Comparison of ENCODE assay signal across 9 cellular contexts in the genomic region with DNA sequence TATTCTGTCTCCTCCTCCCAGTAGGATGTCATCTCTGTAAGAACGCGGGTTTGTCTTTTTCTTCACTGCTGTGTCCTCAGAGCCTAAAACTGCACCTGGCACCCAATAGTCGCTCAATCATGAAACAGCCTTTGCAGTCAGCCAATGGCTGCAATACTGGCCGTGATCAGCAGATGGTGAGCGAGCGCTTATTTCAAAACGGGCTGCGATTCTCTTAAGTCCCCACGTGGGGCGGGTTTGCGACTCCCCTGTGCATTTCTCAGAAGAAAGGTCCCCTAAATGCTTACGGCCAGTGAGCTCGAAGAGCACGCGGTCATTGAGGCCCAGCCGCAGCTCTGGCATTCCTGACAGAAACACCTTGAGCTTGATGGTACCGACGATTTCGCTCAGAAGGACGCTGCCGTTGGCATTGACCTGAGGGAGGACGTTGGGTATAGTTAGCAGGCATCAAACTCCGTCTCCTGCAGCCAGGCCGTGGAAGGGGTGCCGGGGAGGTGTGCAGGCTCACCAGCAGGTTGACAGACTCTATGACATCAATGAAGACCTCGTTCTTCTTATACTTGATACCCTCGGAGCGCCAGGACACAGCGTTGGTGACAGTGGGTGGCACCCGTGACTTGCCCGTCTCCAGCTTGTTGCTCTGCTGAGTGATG. TPM values are rescaled to one million over a fixed set of nuclear protein-coding genes. Genes with fewer than 3 reads are reported as not detected.
DNase-seq lines count a peak whose midpoint lies in the region; ATAC-seq and TF ChIP-seq lines count a peak whose summit lies in the region.
"Had no signal": no experiment of that assay in that cellular context is flagged by ENCODE, and none has a peak within 500 bp of the region (broad histone marks: within the 10 kb centered on the region; RNA-seq: fewer than 3 reads in every experiment).

No MANE protein-coding gene starts in this region.

- no peak overlapping the region for H3K4me3 Mint-ChIP-seq in endothelial cell (ENCODE audit: unreplicated experiment)

- no peaks in the 10 kb centered on the region for H3K9me3 Mint-ChIP-seq in endothelial cell (ENCODE audit: unreplicated experiment)

- H3K27me3 Mint-ChIP-seq in endothelial cell (ENCODE audit: unreplicated experiment), result no peaks in the 10 kb centered on the region

- ATAC-seq in GM19023 (IDR thresholded peaks at IDR 0.05; ENCODE audit: unreplicated experiment), result no peak

- peak; percentile 89 for TF ChIP-seq CTCF in endothelial cell (IDR thresholded peaks at IDR 0.05; ENCODE audit: unreplicated experiment)

- DNase-seq in COLO829 (ENCODE audit: low spot score) (peak; percentile 83), HS-27A (ENCODE audit: low read depth) (peak; percentile 73), NOMO-1 treated with dmso at 0.1 percent for 144 hours (lab: John Stamatoyannopoulos, UW; ENCODE audit: unreplicated experiment) (peak; percentile 77), endothelial cell (ENCODE audit: low spot score) (peak; percentile 87), midbrain (lab: John Stamatoyannopoulos, UW) (peak; percentile 93)
- DNase-seq in activated CD8-positive, alpha-beta memory T cell treated with anti-CD3 and anti-CD28 coated beads for 1 hour (ENCODE audit: extremely low read depth in 1 of 2, low read depth in 1 of 2), result peak; percentile 78 to 81
- DNase-seq in stimulated activated CD8-positive, alpha-beta memory T cell treated with anti-CD3 and anti-CD28 coated beads, Interleukin-15, amount 100 ng/mL, for 48 hours (ENCODE audit: low read depth in 2 of 2), result peak; percentile 75 to 79

- H3K4me1 Mint-ChIP-seq in endothelial cell (ENCODE audit: unreplicated experiment), result no peaks in the 10 kb centered on the region

- no peak overlapping the region for H3K27ac Mint-ChIP-seq in endothelial cell (ENCODE audit: unreplicated experiment)

- no peaks in the 10 kb centered on the region for H3K36me3 Mint-ChIP-seq in endothelial cell (ENCODE audit: low read depth, unreplicated experiment)

RNA-seq across cellular contexts. Expression of a gene that starts 6.0 kb away (rescaled TPM):
- total RNA-seq in endothelial cell (ENCODE audit: unreplicated experiment), result 7.5 TPM
- total RNA-seq: T-helper 2 cell treated with Interferon-gamma antibody and Interleukin-4, amounts not matched to agents 100 ng/mL and 5 ng/mL, for 36 hours had no signal

RNA-seq across cellular contexts. Expression of a gene that starts 12.3 kb away (rescaled TPM):
- total RNA-seq in endothelial cell (ENCODE audit: unreplicated experiment), result 8.1 TPM

RNA-seq across cellular contexts. Expression of a gene that starts 15.3 kb away (rescaled TPM):
- total RNA-seq in endothelial cell (ENCODE audit: unreplicated experiment), result 25.2 TPM

RNA-seq across cellular contexts. Expression of a gene that starts 37.4 kb away (rescaled TPM):
- total RNA-seq in endothelial cell (ENCODE audit: unreplicated experiment), result 11.8 TPM

RNA-seq across cellular contexts. Expression of a gene that starts 44.2 kb away (rescaled TPM):
- 272 TPM for total RNA-seq in endothelial cell (ENCODE audit: unreplicated experiment)
